In the genomic region with DNA sequence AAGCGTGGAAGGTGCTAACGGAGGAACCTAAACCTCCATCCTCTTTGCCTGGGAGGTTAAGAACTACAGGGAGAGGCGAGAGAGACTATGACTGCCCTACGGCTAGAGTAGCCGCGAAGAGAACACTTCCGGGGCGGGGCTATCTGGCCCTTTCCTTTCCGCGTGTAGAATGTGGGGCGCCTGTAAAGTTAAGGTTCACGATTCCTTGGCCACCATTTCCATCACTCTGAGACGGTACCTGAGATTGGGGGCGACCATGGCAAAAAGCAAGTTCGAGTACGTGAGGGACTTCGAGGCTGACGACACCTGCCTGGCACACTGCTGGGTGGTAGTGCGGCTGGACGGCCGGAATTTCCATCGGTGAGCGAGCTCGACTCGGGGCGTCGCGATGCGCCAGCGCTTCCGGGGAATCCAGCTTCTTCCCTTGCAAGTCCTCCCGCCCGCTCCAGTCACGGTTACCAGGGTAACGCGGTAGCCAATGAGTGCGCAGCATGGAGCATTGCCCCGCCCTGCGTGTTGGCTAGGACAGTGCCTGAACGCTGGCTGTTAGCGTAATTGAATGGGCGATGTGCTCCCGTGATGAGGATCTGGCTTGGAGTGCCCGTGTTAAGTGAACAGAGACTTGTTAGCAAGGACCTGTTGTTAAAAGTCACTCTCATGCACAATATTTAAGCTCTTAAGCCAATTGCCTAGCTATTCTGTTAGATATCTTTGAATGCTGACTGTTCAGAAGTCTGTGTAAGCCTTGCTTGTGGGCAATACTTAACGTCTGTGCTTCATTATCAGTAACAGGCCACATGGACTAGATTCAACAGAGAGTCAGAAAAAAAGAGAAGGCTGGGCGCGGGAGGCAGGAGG, we compare ENCODE assay signal across 1 cellular context.
TF ChIP-seq lines count a peak whose summit lies in the region.

THG1L (plus strand) TSS at position 149 of the 858 bp plus-strand sequence; CDS start at position 170, 21 bp downstream.

TF ChIP-seq in K562, 482 proteins besides CTCF, POLR2A, EP300 and RAD21 (continued from another document and continues in another):
- TF ChIP-seq, protein P1, sequence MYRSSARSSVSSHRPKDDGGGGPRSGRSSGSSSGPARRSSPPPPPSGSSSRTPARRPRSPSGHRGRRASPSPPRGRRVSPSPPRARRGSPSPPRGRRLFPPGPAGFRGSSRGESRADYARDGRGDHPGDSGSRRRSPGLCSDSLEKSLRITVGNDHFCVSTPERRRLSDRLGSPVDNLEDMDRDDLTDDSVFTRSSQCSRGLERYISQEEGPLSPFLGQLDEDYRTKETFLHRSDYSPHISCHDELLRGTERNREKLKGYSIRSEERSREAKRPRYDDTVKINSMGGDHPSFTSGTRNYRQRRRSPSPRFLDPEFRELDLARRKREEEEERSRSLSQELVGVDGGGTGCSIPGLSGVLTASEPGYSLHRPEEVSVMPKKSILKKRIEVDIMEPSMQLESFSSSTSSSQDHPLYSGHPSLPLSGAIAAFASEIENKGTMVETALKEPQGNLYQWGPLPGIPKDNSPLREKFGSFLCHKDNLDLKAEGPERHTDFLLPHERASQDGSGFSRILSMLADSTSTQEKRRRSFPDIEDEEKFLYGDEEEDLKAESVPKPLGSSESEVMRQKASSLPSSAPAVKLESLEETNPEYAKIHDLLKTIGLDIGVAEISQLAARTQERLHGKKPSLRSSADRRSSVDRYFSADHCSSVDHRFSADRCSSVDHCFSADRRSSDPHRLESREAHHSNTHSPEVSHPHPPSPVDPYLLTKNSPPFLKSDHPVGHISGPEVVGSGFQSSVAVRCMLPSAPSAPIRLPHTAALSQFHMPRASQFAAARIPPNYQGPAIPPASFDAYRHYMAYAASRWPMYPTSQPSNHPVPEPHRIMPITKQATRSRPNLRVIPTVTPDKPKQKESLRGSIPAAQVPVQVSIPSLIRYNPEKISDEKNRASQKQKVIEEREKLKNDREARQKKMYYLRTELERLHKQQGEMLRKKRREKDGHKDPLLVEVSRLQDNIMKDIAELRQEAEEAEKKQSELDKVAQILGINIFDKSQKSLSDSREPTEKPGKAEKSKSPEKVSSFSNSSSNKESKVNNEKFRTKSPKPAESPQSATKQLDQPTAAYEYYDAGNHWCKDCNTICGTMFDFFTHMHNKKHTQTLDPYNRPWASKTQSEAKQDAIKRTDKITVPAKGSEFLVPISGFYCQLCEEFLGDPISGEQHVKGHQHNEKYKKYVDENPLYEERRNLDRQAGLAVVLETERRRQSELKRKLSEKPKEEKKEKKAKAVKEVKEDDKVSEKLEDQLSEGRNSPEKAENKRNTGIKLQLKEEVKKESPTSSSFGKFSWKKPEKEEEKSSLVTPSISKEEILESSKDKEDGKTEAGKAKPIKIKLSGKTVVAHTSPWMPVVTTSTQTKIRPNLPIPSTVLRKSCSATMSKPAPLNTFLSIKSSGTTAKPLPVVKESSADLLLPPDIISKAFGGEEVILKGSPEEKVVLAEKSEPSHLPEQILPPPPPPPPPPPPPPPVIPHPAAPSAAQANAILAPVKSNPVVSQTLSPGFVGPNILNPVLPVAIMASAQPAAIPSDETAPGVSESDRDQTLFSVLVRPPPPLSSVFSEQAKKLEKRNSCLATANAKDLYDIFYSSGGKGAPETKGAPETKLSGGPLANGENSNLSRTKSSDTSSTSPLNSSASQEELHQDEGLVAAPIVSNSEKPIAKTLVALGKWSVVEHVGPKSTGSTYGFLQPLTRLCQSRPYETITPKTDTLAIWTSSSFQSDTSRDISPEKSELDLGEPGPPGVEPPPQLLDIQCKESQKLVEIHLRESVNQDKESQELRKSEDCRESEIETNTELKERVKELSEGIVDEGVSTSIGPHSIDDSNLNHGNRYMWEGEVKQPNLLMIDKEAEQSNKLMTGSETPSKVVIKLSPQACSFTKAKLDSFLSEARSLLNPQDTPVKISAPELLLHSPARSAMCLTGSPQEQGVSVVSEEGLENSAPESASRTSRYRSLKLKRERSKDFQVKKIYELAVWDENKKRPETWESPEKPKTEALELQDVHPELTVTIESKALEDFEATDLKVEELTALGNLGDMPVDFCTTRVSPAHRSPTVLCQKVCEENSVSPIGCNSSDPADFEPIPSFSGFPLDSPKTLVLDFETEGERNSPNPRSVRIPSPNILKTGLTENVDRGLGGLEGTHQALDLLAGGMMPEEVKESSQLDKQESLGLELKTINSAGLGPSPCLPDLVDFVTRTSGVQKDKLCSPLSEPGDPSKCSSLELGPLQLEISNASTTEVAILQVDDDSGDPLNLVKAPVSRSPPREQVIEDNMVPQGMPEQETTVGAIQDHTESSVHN (IDR thresholded peaks at IDR 0.05; ENCODE audit: borderline replicate concordance in 1 of 2, low read depth in 1 of 2): no peak
- TF ChIP-seq TAF1 (IDR thresholded peaks at IDR 0.05; ENCODE audit: control insufficient read depth, extremely low read depth, insufficient read depth, low read length, severe bottlenecking) (peak; percentile 56), DIDO1 (tag; IDR thresholded peaks at IDR 0.05; ENCODE audit: low read depth) (peak; percentile 80; the same call in 1 of the 2 replicates), SMAD2 (IDR thresholded peaks at IDR 0.05; ENCODE audit: low read depth, low read length) (no peak), ETV5 (CRISPR knock-in tag; IDR thresholded peaks at IDR 0.05; ENCODE audit: low read depth) (peak; percentile 94), CBFA2T3 (IDR thresholded peaks at IDR 0.05) (peak; percentile 85), ZZZ3 (IDR thresholded peaks at IDR 0.05) (no peak), RCOR1 (IDR thresholded peaks at IDR 0.05; ENCODE audit: borderline replicate concordance in 1 of 2, low read depth in 2 of 2, low read length in 2 of 2) (no peak), RUNX1 (IDR thresholded peaks at IDR 0.05; ENCODE audit: low read depth) (no peak), ELF2 (CRISPR knock-in tag; IDR thresholded peaks at IDR 0.05) (no peak; the same call in 1 of the 2 replicates), LARP7 (IDR thresholded peaks at IDR 0.05) (no peak), ZNF121 (CRISPR knock-in tag; conservative IDR thresholded peaks at IDR 0.05) (0 out of 2 replicates have a peak, but pooled peaks have one; percentile 29), CAMTA2 (CRISPR knock-in tag; conservative IDR thresholded peaks at IDR 0.05) (no peak), KLF1 (tag; IDR thresholded peaks at IDR 0.05) (no peak), POLR2H (tag; IDR thresholded peaks at IDR 0.05; ENCODE audit: low read depth) (peak; percentile 74), RFX5 (IDR thresholded peaks at IDR 0.05; ENCODE audit: low read depth, low read length) (no peak), SMARCE1 (IDR thresholded peaks at IDR 0.05) (no peak), FOXA3 (CRISPR knock-in tag; conservative IDR thresholded peaks at IDR 0.05 in 1 of 2, IDR thresholded peaks at IDR 0.05 in 1 of 2) (peak in 1 of 2 experiments; percentile 40; a peak in 1 of 4 replicates), CHD1 (IDR thresholded peaks at IDR 0.05; ENCODE audit: low read length) (peak; percentile 77), TCF7L2 (IDR thresholded peaks at IDR 0.05; ENCODE audit: low read depth, low read length) (no peak), ZNF324 (CRISPR knock-in tag; IDR thresholded peaks at IDR 0.05) (no peak), ZNF143 (CRISPR knock-in tag; IDR thresholded peaks at IDR 0.05) (no peak), ZNF57 (CRISPR knock-in tag; IDR thresholded peaks at IDR 0.05) (no peak), TEAD1 (CRISPR knock-in tag; IDR thresholded peaks at IDR 0.05) (peak; percentile 82 to 96), ZNF644 (tag; IDR thresholded peaks at IDR 0.05; ENCODE audit: low read depth) (no peak), ZNF431 (CRISPR knock-in tag; IDR thresholded peaks at IDR 0.05) (no peak), MTA2 (IDR thresholded peaks at IDR 0.05; ENCODE audit: low read depth) (0 out of 2 replicates have a peak, but pooled peaks have one; percentile 28), SPI1 (IDR thresholded peaks at IDR 0.05; ENCODE audit: borderline replicate concordance, low read depth, low read length) (0 out of 2 replicates have a peak, but pooled peaks have one; percentile 2), DDX20 (tag; IDR thresholded peaks at IDR 0.05; ENCODE audit: low read depth) (no peak), GATAD2A (IDR thresholded peaks at IDR 0.05) (no peak), ZBTB17 (CRISPR knock-in tag; IDR thresholded peaks at IDR 0.05) (no peak), TRIM25 (IDR thresholded peaks at IDR 0.05; ENCODE audit: borderline replicate concordance) (no peak), TAL1 (IDR thresholded peaks at IDR 0.05) (peak; percentile 69), PHF21A (IDR thresholded peaks at IDR 0.05; ENCODE audit: borderline replicate concordance, low read depth) (no peak), FOXM1 (IDR thresholded peaks at IDR 0.05; ENCODE audit: low read depth) (0 out of 2 replicates have a peak, but pooled peaks have one; percentile 27), FOXM1 (CRISPR knock-in tag; IDR thresholded peaks at IDR 0.05; ENCODE audit: low read depth) (peak; percentile 74; the same call in 1 of the 2 replicates)
- TF ChIP-seq, protein P2, sequence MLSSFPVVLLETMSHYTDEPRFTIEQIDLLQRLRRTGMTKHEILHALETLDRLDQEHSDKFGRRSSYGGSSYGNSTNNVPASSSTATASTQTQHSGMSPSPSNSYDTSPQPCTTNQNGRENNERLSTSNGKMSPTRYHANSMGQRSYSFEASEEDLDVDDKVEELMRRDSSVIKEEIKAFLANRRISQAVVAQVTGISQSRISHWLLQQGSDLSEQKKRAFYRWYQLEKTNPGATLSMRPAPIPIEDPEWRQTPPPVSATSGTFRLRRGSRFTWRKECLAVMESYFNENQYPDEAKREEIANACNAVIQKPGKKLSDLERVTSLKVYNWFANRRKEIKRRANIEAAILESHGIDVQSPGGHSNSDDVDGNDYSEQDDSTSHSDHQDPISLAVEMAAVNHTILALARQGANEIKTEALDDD (IDR thresholded peaks at IDR 0.05): no peak
- TF ChIP-seq, protein P3, sequence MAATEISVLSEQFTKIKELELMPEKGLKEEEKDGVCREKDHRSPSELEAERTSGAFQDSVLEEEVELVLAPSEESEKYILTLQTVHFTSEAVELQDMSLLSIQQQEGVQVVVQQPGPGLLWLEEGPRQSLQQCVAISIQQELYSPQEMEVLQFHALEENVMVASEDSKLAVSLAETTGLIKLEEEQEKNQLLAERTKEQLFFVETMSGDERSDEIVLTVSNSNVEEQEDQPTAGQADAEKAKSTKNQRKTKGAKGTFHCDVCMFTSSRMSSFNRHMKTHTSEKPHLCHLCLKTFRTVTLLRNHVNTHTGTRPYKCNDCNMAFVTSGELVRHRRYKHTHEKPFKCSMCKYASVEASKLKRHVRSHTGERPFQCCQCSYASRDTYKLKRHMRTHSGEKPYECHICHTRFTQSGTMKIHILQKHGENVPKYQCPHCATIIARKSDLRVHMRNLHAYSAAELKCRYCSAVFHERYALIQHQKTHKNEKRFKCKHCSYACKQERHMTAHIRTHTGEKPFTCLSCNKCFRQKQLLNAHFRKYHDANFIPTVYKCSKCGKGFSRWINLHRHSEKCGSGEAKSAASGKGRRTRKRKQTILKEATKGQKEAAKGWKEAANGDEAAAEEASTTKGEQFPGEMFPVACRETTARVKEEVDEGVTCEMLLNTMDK (IDR thresholded peaks at IDR 0.05; ENCODE audit: borderline replicate concordance, insufficient read depth, low read depth, low read length, poor library complexity, severe bottlenecking): no peak
- TF ChIP-seq, protein P4, sequence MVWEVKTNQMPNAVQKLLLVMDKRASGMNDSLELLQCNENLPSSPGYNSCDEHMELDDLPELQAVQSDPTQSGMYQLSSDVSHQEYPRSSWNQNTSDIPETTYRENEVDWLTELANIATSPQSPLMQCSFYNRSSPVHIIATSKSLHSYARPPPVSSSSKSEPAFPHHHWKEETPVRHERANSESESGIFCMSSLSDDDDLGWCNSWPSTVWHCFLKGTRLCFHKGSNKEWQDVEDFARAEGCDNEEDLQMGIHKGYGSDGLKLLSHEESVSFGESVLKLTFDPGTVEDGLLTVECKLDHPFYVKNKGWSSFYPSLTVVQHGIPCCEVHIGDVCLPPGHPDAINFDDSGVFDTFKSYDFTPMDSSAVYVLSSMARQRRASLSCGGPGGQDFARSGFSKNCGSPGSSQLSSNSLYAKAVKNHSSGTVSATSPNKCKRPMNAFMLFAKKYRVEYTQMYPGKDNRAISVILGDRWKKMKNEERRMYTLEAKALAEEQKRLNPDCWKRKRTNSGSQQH (CRISPR knock-in tag; IDR thresholded peaks at IDR 0.05): peak; percentile 23; the same call in 1 of the 2 replicates
- TF ChIP-seq, protein P5, sequence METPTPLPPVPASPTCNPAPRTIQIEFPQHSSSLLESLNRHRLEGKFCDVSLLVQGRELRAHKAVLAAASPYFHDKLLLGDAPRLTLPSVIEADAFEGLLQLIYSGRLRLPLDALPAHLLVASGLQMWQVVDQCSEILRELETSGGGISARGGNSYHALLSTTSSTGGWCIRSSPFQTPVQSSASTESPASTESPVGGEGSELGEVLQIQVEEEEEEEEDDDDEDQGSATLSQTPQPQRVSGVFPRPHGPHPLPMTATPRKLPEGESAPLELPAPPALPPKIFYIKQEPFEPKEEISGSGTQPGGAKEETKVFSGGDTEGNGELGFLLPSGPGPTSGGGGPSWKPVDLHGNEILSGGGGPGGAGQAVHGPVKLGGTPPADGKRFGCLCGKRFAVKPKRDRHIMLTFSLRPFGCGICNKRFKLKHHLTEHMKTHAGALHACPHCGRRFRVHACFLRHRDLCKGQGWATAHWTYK (CRISPR knock-in tag; IDR thresholded peaks at IDR 0.05): 0 out of 2 replicates have a peak, but pooled peaks have one; percentile 23
